11 cellular contexts compared by ENCODE assay signal in genomic region chrX:7261672-7262332, GRCh38.
DNase-seq lines count a peak whose midpoint lies in the region; ATAC-seq and FAIRE-seq lines count a peak whose summit lies in the region.
"Had no signal": no experiment of that assay in that cellular context is flagged by ENCODE, and none has a peak within 500 bp of the region (broad histone marks: within the 10 kb centered on the region; RNA-seq: fewer than 3 reads in every experiment).

No MANE protein-coding gene starts in this region.

- H4K20me1 ChIP-seq in BLaER1 treated with 17β-estradiol and CSF1 and Interleukin-3, amounts not matched to agents 10 nM and 100 nM: no peaks in the 10 kb centered on the region
- peaks cover 10% of the 10 kb centered on the region; the same call in 1 of the 2 replicates for H4K20me1 ChIP-seq in Karpas-422 (ENCODE audit: insufficient read depth, low read depth, low read length)

- peaks cover 19 to 54% (median 36%) of the 10 kb centered on the region in 11 experiments for H3K36me3 ChIP-seq in BLaER1 treated with 17β-estradiol and CSF1 and Interleukin-3, amounts not matched to agents 10 nM and 100 nM
- peaks cover 37% of the 10 kb centered on the region for H3K36me3 ChIP-seq in Karpas-422 (ENCODE audit: insufficient read depth, low read length)
- H3K36me3 ChIP-seq in small intestine (ENCODE audit: control insufficient read depth in 2 of 2, insufficient read depth in 2 of 2, low read length in 2 of 2): peaks cover 0 to 2% of the 10 kb centered on the region in 2 donors

- ATAC-seq in GM19351 (IDR thresholded peaks at IDR 0.05; ENCODE audit: unreplicated experiment) (peak; percentile 84), HG02884 (IDR thresholded peaks at IDR 0.05; ENCODE audit: unreplicated experiment) (peak; percentile 81), Right ventricle myocardium superior (ENCODE audit: poor library complexity) (no peak)
- ATAC-seq: right cardiac atrium had no signal

- peak overlapping the region in 2 of 10 experiments; percentile 14 to 26; a peak in 2 of 20 replicates for H3K4me3 ChIP-seq in BLaER1 treated with 17β-estradiol and CSF1 and Interleukin-3, amounts not matched to agents 10 nM and 100 nM
- H3K4me3 ChIP-seq in Karpas-422 (ENCODE audit: low read length) (peak overlapping the region; percentile 23), small intestine (ENCODE audit: low read depth in 1 of 2, low read length in 2 of 2) (no peak overlapping the region)
- H3K4me3 ChIP-seq: left ventricle myocardium inferior had no signal

- intact Hi-C loops in Right ventricle myocardium superior (cut with DNase I): no loop called here

- DNase-seq in Karpas-422 (peak; percentile 83), Right ventricle myocardium superior (no peak), NCI-H2029 treated with DMSO at 0.1 percent for 48 hours (lab: John Stamatoyannopoulos, UW) (no peak), small intestine (no peak)
- no peak for DNase-seq in stimulated activated naive CD4-positive, alpha-beta T cell treated with Interleukin-2 at 50 U/mL for 16 hours (lab: John Stamatoyannopoulos, UW)
- DNase-seq: left ventricle myocardium inferior, right cardiac atrium had no signal

- peak overlapping the region; percentile 35 to 90 (median 70); a peak in 21 of 22 replicates for H3K27ac ChIP-seq in BLaER1 treated with 17β-estradiol and CSF1 and Interleukin-3, amounts not matched to agents 10 nM and 100 nM
- H3K27ac ChIP-seq in Karpas-422 (ENCODE audit: low read length) (peak overlapping the region; percentile 90), small intestine (ENCODE audit: low read depth in 1 of 2, low read length in 1 of 2) (no peak overlapping the region)
- H3K27ac ChIP-seq: left ventricle myocardium inferior had no signal

- H3K9me3 ChIP-seq in BLaER1 treated with 17β-estradiol and CSF1 and Interleukin-3, amounts not matched to agents 10 nM and 100 nM (replicated peaks in 1 of 11): peaks cover 21 to 59% (median 29%) of the 10 kb centered on the region in 11 experiments; a peak in 21 of 22 replicates
- H3K9me3 ChIP-seq in Karpas-422 (ENCODE audit: low read length) (no peaks in the 10 kb centered on the region), small intestine (ENCODE audit: control insufficient read depth, low read depth) (no peaks in the 10 kb centered on the region)
- H3K9me3 ChIP-seq: left ventricle myocardium inferior had no signal

- H3K79me2 ChIP-seq in Karpas-422 (ENCODE audit: low read length): peaks cover 3% of the 10 kb centered on the region; the same call in 1 of the 2 replicates

- WGBS in small intestine, 3 donors: 80 to 90% (median 90%) methylated on average over 5 of the region's 5 CpGs

- no peaks in the 10 kb centered on the region for H3K9me2 ChIP-seq in Karpas-422 (replicated peaks; ENCODE audit: insufficient read depth, low read length)

- H3K4me2 ChIP-seq in BLaER1 treated with 17β-estradiol and CSF1 and Interleukin-3, amounts not matched to agents 10 nM and 100 nM: peak overlapping the region; percentile 26 to 89 (median 68)
- peak overlapping the region; percentile 55 for H3K4me2 ChIP-seq in Karpas-422 (ENCODE audit: low read depth, low read length, poor library complexity, severe bottlenecking)

- H3K27me3 ChIP-seq in BLaER1 treated with 17β-estradiol and CSF1 and Interleukin-3, amounts not matched to agents 10 nM and 100 nM: no peaks in the 10 kb centered on the region
- H3K27me3 ChIP-seq in Karpas-422 (ENCODE audit: low read length): no peaks in the 10 kb centered on the region
- no peaks in the 10 kb centered on the region for H3K27me3 ChIP-seq in small intestine (ENCODE audit: control insufficient read depth in 2 of 2, insufficient read depth in 2 of 2, low read length in 2 of 2)

- H3K4me1 ChIP-seq in BLaER1 treated with 17β-estradiol and CSF1 and Interleukin-3, amounts not matched to agents 10 nM and 100 nM: peaks cover 13 to 47% (median 36%) of the 10 kb centered on the region in 10 experiments
- peaks cover 61% of the 10 kb centered on the region for H3K4me1 ChIP-seq in Karpas-422 (ENCODE audit: low read length)
- H3K4me1 ChIP-seq in small intestine (ENCODE audit: control insufficient read depth in 2 of 2, insufficient read depth in 1 of 2, low read depth in 1 of 2, low read length in 1 of 2): no peaks in the 10 kb centered on the region
- H3K4me1 ChIP-seq: left ventricle myocardium inferior had no signal

- H3K9ac ChIP-seq in BLaER1 treated with 17β-estradiol and CSF1 and Interleukin-3, amounts not matched to agents 10 nM and 100 nM: peak overlapping the region in 8 of 11 experiments; percentile 8 to 63 (median 56); a peak in 11 of 22 replicates
- peak overlapping the region; percentile 11; the same call in 1 of the 2 replicates for H3K9ac ChIP-seq in Karpas-422 (ENCODE audit: low read length)

- FAIRE-seq in small intestine (lab: Jason Lieb, UNC): no peak
- FAIRE-seq: A204.1 had no signal

- H2AFZ ChIP-seq in Karpas-422 (ENCODE audit: low read length): no peak overlapping the region

Comparison
In these comparisons a context has a peak if more than half of its experiments do, and no peak if none do; other contexts are left out.
1. H3K27ac ChIP-seq: peak in BLaER1 treated with 17β-estradiol and CSF1 and Interleukin-3, amounts not matched to agents 10 nM and 100 nM (11 of 11) and Karpas-422 (single experiment); none in small intestine (0 of 2).